In the genomic region with DNA sequence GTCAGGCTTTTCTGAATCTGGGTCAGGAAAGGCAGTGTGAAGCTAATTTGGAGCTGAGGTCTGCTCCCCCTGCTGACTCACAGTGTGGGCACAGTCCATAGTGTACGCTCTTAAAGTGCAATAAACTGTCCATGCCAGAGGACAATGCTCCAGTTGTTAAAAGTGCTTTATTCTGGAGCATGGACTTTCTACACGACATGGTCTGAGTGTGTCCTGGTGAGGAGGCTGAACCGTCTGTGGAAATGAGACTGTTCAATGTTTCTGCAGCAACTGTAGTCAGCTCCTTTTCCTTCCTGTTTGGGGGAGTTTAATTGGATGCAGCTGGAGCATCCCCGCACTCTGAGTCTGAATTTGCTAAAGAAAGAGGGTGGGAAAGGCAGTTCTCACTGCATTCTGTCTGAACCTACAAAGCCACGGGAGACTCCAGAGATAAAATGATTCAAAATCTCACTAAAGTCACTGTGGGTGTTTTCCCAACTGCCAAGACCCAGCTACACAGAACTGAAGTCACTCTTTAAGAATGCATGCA, we compare ENCODE assay signal across 9 cellular contexts.
DNase-seq lines count a peak whose midpoint lies in the region; ATAC-seq and TF ChIP-seq lines count a peak whose summit lies in the region.
"Had no signal": no experiment of that assay in that cellular context is flagged by ENCODE, and none has a peak within 500 bp of the region (broad histone marks: within the 10 kb centered on the region; RNA-seq: fewer than 3 reads in every experiment).

No MANE protein-coding gene starts in this region.

- H3K4me1 Mint-ChIP-seq in HFFc6 (ENCODE audit: low read depth), result peaks cover 56% of the 10 kb centered on the region

- H3K36me3 Mint-ChIP-seq in HFFc6 (ENCODE audit: low read depth), result no peaks in the 10 kb centered on the region

- no peaks in the 10 kb centered on the region for H3K9me3 Mint-ChIP-seq in HFFc6

- peaks cover 4% of the 10 kb centered on the region for H3K27me3 Mint-ChIP-seq in HFFc6 (ENCODE audit: insufficient read depth)

- H3K27me3 ChIP-seq in A673 (replicated peaks; ENCODE audit: insufficient read depth, low read depth, low read length, poor library complexity), result no peaks in the 10 kb centered on the region
- H3K27me3 ChIP-seq in kidney epithelial cell (ENCODE audit: control insufficient read depth, insufficient read depth, low read length), result no peaks in the 10 kb centered on the region
- H3K27me3 ChIP-seq: adrenal gland had no signal

- CTCF ChIA-PET in A673 (lab: Charles Lee), result no interaction called here

- TF ChIP-seq CTCF in A673 (conservative IDR thresholded peaks at IDR 0.05; ENCODE audit: low read depth, low read length), result no peak
- peak; percentile 45; the same call in 1 of the 2 replicates for TF ChIP-seq CTCF in HFFc6 (IDR thresholded peaks at IDR 0.05)
- peak; percentile 40 for TF ChIP-seq CTCF in kidney epithelial cell (IDR thresholded peaks at IDR 0.05; ENCODE audit: insufficient read depth, low read length, poor library complexity, severe bottlenecking)

- peak overlapping the region; percentile 77 for H3K27ac Mint-ChIP-seq in HFFc6

- intact Hi-C loops in A673 (cut with micrococcal nuclease; ENCODE audit: unreplicated experiment), result no loop called here

- no peaks in the 10 kb centered on the region for H3K9me3 ChIP-seq in A673 (ENCODE audit: low read depth, low read length, poor library complexity, severe bottlenecking)
- H3K9me3 ChIP-seq: adrenal gland had no signal

- peak overlapping the region; percentile 47 for H3K27ac ChIP-seq in A673 (ENCODE audit: low read depth, low read length, poor library complexity, severe bottlenecking)
- H3K27ac ChIP-seq: adrenal gland had no signal

- POLR2A ChIA-PET in A673 (lab: Charles Lee; ENCODE audit: low non-redundant PET), result interaction anchor here (0.7 to 0.8 kb wide), 2 partner anchors 14 to 688 kb away, joined by 3 to 4 read pairs; no protein-coding TSS in a partner anchor

- no peak for ATAC-seq in HG03097 (IDR thresholded peaks at IDR 0.05; ENCODE audit: low FRiP score, unreplicated experiment)

- in situ Hi-C loops in G401 (cut with HindIII; ENCODE audit: low sequenced_read_pairs), result no loop called here

- peaks cover 23% of the 10 kb centered on the region for H3K4me1 ChIP-seq in A673 (ENCODE audit: insufficient read depth, low read length, poor library complexity, severe bottlenecking)

- H3K4me3 ChIP-seq in A673 (ENCODE audit: low read depth, low read length, poor library complexity, severe bottlenecking), result no peak overlapping the region
- no peak overlapping the region for H3K4me3 ChIP-seq in kidney epithelial cell (ENCODE audit: low read depth, low read length)
- H3K4me3 ChIP-seq: adrenal gland had no signal

- H3K36me3 ChIP-seq in A673 (ENCODE audit: insufficient read depth, low read length, poor library complexity, severe bottlenecking) (no peaks in the 10 kb centered on the region), kidney epithelial cell (ENCODE audit: control insufficient read depth, insufficient read depth, low read length) (no peaks in the 10 kb centered on the region)
- H3K36me3 ChIP-seq: adrenal gland had no signal

- H3K4me3 Mint-ChIP-seq in HFFc6, result peak overlapping the region; percentile 72

- BruUV-seq in A673 (replicated peaks; lab: Mats Ljungman, UMichigan), result no TSS peak

- DNase-seq in A673 (ENCODE audit: low spot score), result peak; percentile 86
- peak; percentile 18 for DNase-seq in HFFc6
- peak; percentile 63 for DNase-seq in astrocyte of the hippocampus (ENCODE audit: low read depth, low spot score)
- DNase-seq in kidney epithelial cell (ENCODE audit: low read depth), result no peak
- no peak for DNase-seq in 8988T
- DNase-seq in midbrain (lab: John Stamatoyannopoulos, UW), result no peak
- DNase-seq in G401 (ENCODE audit: low spot score), result no peak

Comparison
In these comparisons a context has a peak if more than half of its experiments do, and no peak if none do; other contexts are left out.
1. DNase-seq: peak in A673 (single experiment), HFFc6 (single experiment) and astrocyte of the hippocampus (single experiment); none in kidney epithelial cell (single experiment), 8988T (single experiment), midbrain (single experiment) and G401 (single experiment).